8 cellular contexts compared by ENCODE assay signal in the genomic region with DNA sequence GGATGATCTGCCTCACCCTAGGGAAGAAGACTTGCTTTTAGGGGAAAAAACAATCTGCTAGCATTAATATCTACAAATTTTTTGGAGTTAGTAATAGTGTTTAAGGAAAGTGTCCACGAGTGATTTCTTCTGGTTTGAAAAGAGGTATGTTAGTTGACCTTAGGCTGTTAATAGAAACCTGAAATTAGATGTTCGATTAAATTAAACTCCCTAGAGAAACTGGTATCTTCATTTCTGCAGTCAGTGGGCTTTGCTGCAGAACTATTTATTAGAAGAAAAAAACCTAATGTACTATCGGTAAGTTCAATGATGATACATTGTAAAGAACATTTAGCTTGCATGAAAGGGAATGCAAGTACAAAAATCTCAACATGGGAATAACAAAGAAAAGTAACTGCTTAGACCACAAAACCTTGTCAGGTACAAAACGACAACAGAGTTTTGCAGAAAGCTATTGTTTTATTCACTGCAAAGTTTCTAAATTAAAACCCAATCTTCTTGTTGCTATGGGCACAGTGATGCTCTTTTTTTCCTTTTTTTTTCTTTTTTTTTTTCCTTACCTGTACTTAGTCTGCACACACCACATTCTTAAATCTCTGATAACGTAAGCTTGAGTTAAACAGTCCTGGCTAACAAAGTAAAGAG. TPM values are rescaled to one million over a fixed set of nuclear protein-coding genes. Genes with fewer than 3 reads are reported as not detected.
DNase-seq lines count a peak whose midpoint lies in the region; ATAC-seq and TF ChIP-seq lines count a peak whose summit lies in the region.

No MANE protein-coding gene starts in this region.

- peak overlapping the region; percentile 82 for H3K4me2 ChIP-seq in MM.1S (ENCODE audit: low read depth, low read length)

- peaks cover 31% of the 10 kb centered on the region for H3F3A ChIP-seq in MM.1S (ENCODE audit: insufficient read depth, low read length)

- H3K27ac ChIP-seq in MM.1S (ENCODE audit: low read length) (peak overlapping the region; percentile 91), ectodermal cell (ENCODE audit: insufficient read depth, low read depth, low read length, poor library complexity, severe bottlenecking) (no peak overlapping the region)

- no peaks in the 10 kb centered on the region for H3K9me3 ChIP-seq in MM.1S (replicated peaks; ENCODE audit: insufficient read depth, low read length)
- no peaks in the 10 kb centered on the region for H3K9me3 ChIP-seq in ectodermal cell (ENCODE audit: control insufficient read depth, low read length)

- WGBS in ectodermal cell, 2 experiments: 32 to 38% methylated on average over 4 of the region's 5 CpGs

- no peaks in the 10 kb centered on the region for H3K9me2 ChIP-seq in MM.1S (replicated peaks; ENCODE audit: insufficient read depth, low read length)

- no peak overlapping the region for H2AFZ ChIP-seq in MM.1S (ENCODE audit: low read length)

- peaks cover 5% of the 10 kb centered on the region for H3K9me3 Mint-ChIP-seq in nephron progenitor cell

- peaks cover 31% of the 10 kb centered on the region for H3K4me1 ChIP-seq in MM.1S (ENCODE audit: low read length)
- H3K4me1 ChIP-seq in ectodermal cell (ENCODE audit: control insufficient read depth, insufficient read depth, low read length): peaks cover 45% of the 10 kb centered on the region

- peaks cover 73% of the 10 kb centered on the region for H3K79me2 ChIP-seq in MM.1S (ENCODE audit: low read length)

- H3K4me3 ChIP-seq in AG09309 (ENCODE audit: control insufficient read depth, low read depth, low read length) (peak overlapping the region; percentile 68), MM.1S (ENCODE audit: low read length) (peak overlapping the region; percentile 88), ectodermal cell (ENCODE audit: insufficient read depth, low read depth, low read length) (peak overlapping the region; percentile 69)

- ATAC-seq in HG03469 (IDR thresholded peaks at IDR 0.05; ENCODE audit: unreplicated experiment): no peak

- DNase-seq in AG09309 (ENCODE audit: low read depth): no peak
- DNase-seq in MM.1S: no peak
- no peak for DNase-seq in nephron progenitor cell
- DNase-seq in midbrain (lab: John Stamatoyannopoulos, UW): no peak
- DNase-seq in HK-2 (ENCODE audit: unreplicated experiment): no peak
- DNase-seq in SIG-M5 (lab: John Stamatoyannopoulos, UW): no peak

- peaks cover 77% of the 10 kb centered on the region for H3K4me1 Mint-ChIP-seq in nephron progenitor cell

- no peaks in the 10 kb centered on the region for H4K20me1 ChIP-seq in MM.1S (ENCODE audit: insufficient read depth, low read length)

- peaks cover 3% of the 10 kb centered on the region for H3K27me3 Mint-ChIP-seq in nephron progenitor cell (ENCODE audit: low read depth, poor library complexity)

- peak overlapping the region; percentile 100 for H3K27ac Mint-ChIP-seq in nephron progenitor cell

- peak overlapping the region; percentile 99 for H3K4me3 Mint-ChIP-seq in nephron progenitor cell

- H3K27me3 ChIP-seq in MM.1S (replicated peaks; ENCODE audit: insufficient read depth, low read length) (no peaks in the 10 kb centered on the region), ectodermal cell (ENCODE audit: control insufficient read depth, insufficient read depth, low read length, poor library complexity, severe bottlenecking) (no peaks in the 10 kb centered on the region)

- peaks cover 7% of the 10 kb centered on the region for H3K36me3 Mint-ChIP-seq in nephron progenitor cell (ENCODE audit: low read depth)

- H3K36me3 ChIP-seq in MM.1S (replicated peaks; ENCODE audit: insufficient read depth, low read length) (no peaks in the 10 kb centered on the region), ectodermal cell (ENCODE audit: control insufficient read depth, insufficient read depth, low read length) (no peaks in the 10 kb centered on the region)

- H3K9ac ChIP-seq in MM.1S (ENCODE audit: low read length): peak overlapping the region; percentile 98

- TF ChIP-seq CTCF in AG09309 (IDR thresholded peaks at IDR 0.05; ENCODE audit: control insufficient read depth, insufficient read depth, low read depth, low read length, missing control alignments) (no peak), MM.1S (IDR thresholded peaks at IDR 0.05; ENCODE audit: low read length) (no peak), nephron progenitor cell (IDR thresholded peaks at IDR 0.05) (no peak)

RNA-seq across cellular contexts. Expression of a gene that starts 2.0 kb away (rescaled TPM):
- 30.1 TPM for polyA plus RNA-seq in ectodermal cell (2013, experiment 1 of 4)
- 28.6 TPM for polyA plus RNA-seq in ectodermal cell (2013, experiment 2 of 4)
- polyA plus RNA-seq in ectodermal cell (2013, experiment 3 of 4): 23.8 TPM
- 26.0 TPM for polyA plus RNA-seq in ectodermal cell (2013, experiment 4 of 4)
